In genomic region chr11:20163778-20164133, GRCh38 we compare ENCODE assay signal across 17 cellular contexts. TPM values are rescaled to one million over a fixed set of nuclear protein-coding genes. Genes with fewer than 3 reads are reported as not detected.
A peak's percentile ranks its signal among the peaks of the same experiment; 100 is the strongest.
DNase-seq lines count a peak whose midpoint lies in the region; ATAC-seq and TF ChIP-seq lines count a peak whose summit lies in the region.
"Had no signal": no experiment of that assay in that cellular context is flagged by ENCODE, and none has a peak within 500 bp of the region (broad histone marks: within the 10 kb centered on the region; RNA-seq: fewer than 3 reads in every experiment).

No MANE protein-coding gene starts in this region.

- H2AFZ ChIP-seq in GM23248 = no peak overlapping the region

- ATAC-seq in HG02623 (IDR thresholded peaks at IDR 0.05; ENCODE audit: unreplicated experiment) = no peak

- H3K4me2 ChIP-seq in GM23248 (ENCODE audit: unreplicated experiment) = no peak overlapping the region

- no peaks in the 10 kb centered on the region for H3K9me2 ChIP-seq in GM23248 (ENCODE audit: insufficient read depth)

- peaks cover 73 to 77% (median 74%) of the 10 kb centered on the region in 3 donors for H3K27me3 ChIP-seq in skeletal muscle tissue (ENCODE audit: control insufficient read depth in 3 of 3, insufficient read depth in 3 of 3, low read length in 3 of 3)
- peaks cover 88% of the 10 kb centered on the region for H3K27me3 ChIP-seq in GM23248 (replicated peaks; ENCODE audit: insufficient read depth)

- H3K79me2 ChIP-seq in GM23248 (ENCODE audit: insufficient read depth) = no peaks in the 10 kb centered on the region

- H3K9me3 ChIP-seq in iPS-18c (ENCODE audit: control insufficient read depth, insufficient read depth, low read length) (no peaks in the 10 kb centered on the region), skeletal muscle tissue (ENCODE audit: control insufficient read depth in 3 of 3, low read length in 3 of 3) (peaks cover 0 to 2% (median 0%) of the 10 kb centered on the region in 3 donors), GM23248 (ENCODE audit: low read depth) (no peaks in the 10 kb centered on the region)
- H3K9me3 ChIP-seq: Peyer's patch had no signal

- no peaks in the 10 kb centered on the region for H3F3A ChIP-seq in GM23248 (ENCODE audit: insufficient read depth)

- H3K9ac ChIP-seq in skeletal muscle tissue (ENCODE audit: low read depth in 1 of 3, low read length in 3 of 3) (peak overlapping the region in 1 of 3 donors; percentile 57), GM23248 (no peak overlapping the region)

- DNase-seq in DMS 273 (lab: John Stamatoyannopoulos, UW; ENCODE audit: unreplicated experiment) (peak; percentile 57), DMS 273 treated with DMSO at 0.1 percent for 48 hours (lab: John Stamatoyannopoulos, UW) (no peak), GM23248 (no peak), DMS79 (lab: John Stamatoyannopoulos, UW) (no peak)
- DNase-seq: activated B cell treated with CpG ODN at 0.5 μM for 24 hours; activated effector memory CD4-positive, alpha-beta T cell treated with Interleukin-2 at 50 U/mL for 16 hours; NCI-H2029 treated with DMSO at 0.1 percent for 48 hours; Peyer's patch; stimulated activated CD4-positive, alpha-beta T cell treated with anti-CD3 and anti-CD28 coated beads, Interleukin-2, amount 100 ng/mL, for 24 hours had no signal

- peaks cover 8 to 12% (median 9%) of the 10 kb centered on the region in 3 donors for H3K4me1 ChIP-seq in skeletal muscle tissue (ENCODE audit: control insufficient read depth in 3 of 3, insufficient read depth in 3 of 3, low read length in 3 of 3)
- 0 out of 2 replicates have a peak, but pooled peaks cover 7% of the 10 kb centered on the region for H3K4me1 ChIP-seq in GM23248 (ENCODE audit: insufficient read depth)

- TF ChIP-seq CTCF in WI38 (IDR thresholded peaks at IDR 0.05; ENCODE audit: low read depth, low read length) = no peak

- in situ Hi-C loops in GM23248 (cut with MboI) = loop anchor here (25.0 kb wide), 1 partner anchor 1101 kb away; the partner anchor contains the start of gene MRGPRX2

- H3K27ac ChIP-seq in skeletal muscle tissue (ENCODE audit: low read depth, low read length) (no peak overlapping the region), GM23248 (no peak overlapping the region)
- H3K27ac ChIP-seq: 22Rv1, Peyer's patch had no signal

- H3K36me3 ChIP-seq in skeletal muscle tissue (ENCODE audit: control insufficient read depth in 3 of 3, insufficient read depth in 3 of 3, low read length in 3 of 3) (no peaks in the 10 kb centered on the region), GM23248 (ENCODE audit: low read depth) (no peaks in the 10 kb centered on the region)
- H3K36me3 ChIP-seq: Peyer's patch had no signal

- peak overlapping the region; percentile 38; the same call in 1 of the 2 replicates for H3K4me3 ChIP-seq in WI38 (ENCODE audit: low read depth, low read length)
- H3K4me3 ChIP-seq in iPS-18c (ENCODE audit: insufficient read depth, low read depth, low read length) = peak overlapping the region; percentile 51
- H3K4me3 ChIP-seq in skeletal muscle tissue (ENCODE audit: low read length in 3 of 3) = peak overlapping the region; percentile 40 to 72 (median 68)
- H3K4me3 ChIP-seq in GM23248 = no peak overlapping the region
- H3K4me3 ChIP-seq: Peyer's patch had no signal

- no peaks in the 10 kb centered on the region for H4K20me1 ChIP-seq in GM23248 (ENCODE audit: insufficient read depth)

- 10 to 19% methylated on average over 11 to 17 of the region's 17 CpGs for WGBS in GM23248 (ENCODE audit: low coverage in 1 of 2, low lambda C conversion rate in 2 of 2, missing lambda C conversion rate in 2 of 2), 2 experiments

RNA-seq across cellular contexts. Expression of gene DBX1, which starts 3.5 kb away (rescaled TPM):
- under 0.01 TPM for total RNA-seq in skeletal muscle tissue
- not detected in 2 replicates for total RNA-seq in GM23248 (2014; rRNA removed; shearing (Covaris generic))
- not detected in 2 replicates for polyA plus RNA-seq in GM23248 (2016; fragmentation: Nextera tagmentation; extraction: Ambion mirVana)
- total RNA-seq: activated B cell treated with CpG ODN at 0.5 μM for 24 hours, myocyte, Peyer's patch, temporal lobe had no signal
- polyA plus RNA-seq: IgD-negative memory B cell had no signal
